18 cellular contexts compared by ENCODE assay signal in the genomic region with DNA sequence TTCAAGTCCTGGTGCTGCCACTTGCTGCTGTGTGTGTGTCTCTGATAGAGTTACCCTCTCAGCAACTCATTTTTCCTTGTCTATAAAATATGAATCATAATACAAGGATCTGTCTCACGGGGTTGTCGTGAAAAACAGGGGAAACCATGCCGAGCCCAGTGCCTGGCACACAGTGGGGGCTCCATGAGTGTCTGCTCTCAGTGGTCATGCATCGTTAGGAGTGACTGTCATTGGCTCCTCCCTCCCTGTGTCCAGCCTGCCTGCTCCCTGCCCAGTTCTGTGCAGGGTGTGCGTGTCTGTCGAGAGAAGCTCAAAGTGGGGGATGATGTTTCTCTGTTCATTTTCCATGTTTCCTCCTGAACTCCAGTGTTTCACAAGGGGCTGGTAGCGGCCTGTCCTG.
DNase-seq lines count a peak whose midpoint lies in the region; TF ChIP-seq lines count a peak whose summit lies in the region.
"Had no signal": no experiment of that assay in that cellular context is flagged by ENCODE, and none has a peak within 500 bp of the region (broad histone marks: within the 10 kb centered on the region; RNA-seq: fewer than 3 reads in every experiment).

No MANE protein-coding gene starts in this region.

- no peak overlapping the region for H3K4me3 ChIP-seq in BLaER1
- no peak overlapping the region for H3K4me3 ChIP-seq in HEK293 (ENCODE audit: low read depth, low read length)
- no peak overlapping the region for H3K4me3 ChIP-seq in colonic mucosa
- H3K4me3 ChIP-seq: GM12878, SJSA1 had no signal

- no peaks in the 10 kb centered on the region for H4K20me1 ChIP-seq in BLaER1

- H3K27me3 Mint-ChIP-seq in nephron progenitor cell (ENCODE audit: low read depth, poor library complexity) = peaks cover 45% of the 10 kb centered on the region
- H3K27me3 Mint-ChIP-seq: CD4-positive, alpha-beta T cell; IgD-negative memory B cell had no signal

- peaks cover 97% of the 10 kb centered on the region for H3K4me1 ChIP-seq in BLaER1
- H3K4me1 ChIP-seq in HEK293 (ENCODE audit: control insufficient read depth, insufficient read depth, low read length) = no peaks in the 10 kb centered on the region
- no peaks in the 10 kb centered on the region for H3K4me1 ChIP-seq in colonic mucosa
- H3K4me1 ChIP-seq: Caco-2 had no signal

- intact Hi-C loops in colonic mucosa (cut with DNase I) = no loop called here

- H3K9ac ChIP-seq in BLaER1 (no peak overlapping the region), colonic mucosa (ENCODE audit: low read depth in 2 of 2, low read length in 2 of 2) (no peak overlapping the region)

- DNase-seq in colonic mucosa (peak; percentile 6), nephron progenitor cell (no peak), inferior parietal cortex (ENCODE audit: extremely low spot score) (no peak), NCI-H2081 treated with DMSO at 0.1 percent for 48 hours (lab: John Stamatoyannopoulos, UW) (no peak), HEK293T (ENCODE audit: extremely low spot score) (no peak)
- DNase-seq: Caco-2; CD4-positive, alpha-beta T cell; Karpas-422; NCI-H1417 treated with DMSO at 0.1 percent for 48 hours; NCI-H187 treated with DMSO at 0.1 percent for 48 hours; NCI-H446; NCI-H526 treated with DMSO at 0.1 percent for 48 hours had no signal

- no peaks in the 10 kb centered on the region for H3K36me3 Mint-ChIP-seq in nephron progenitor cell (ENCODE audit: low read depth)
- H3K36me3 Mint-ChIP-seq: IgD-negative memory B cell had no signal

- TF ChIP-seq CTCF in HEK293 (tag by site-specific recombination; IDR thresholded peaks at IDR 0.05) (no peak), colonic mucosa (IDR thresholded peaks at IDR 0.05) (no peak), nephron progenitor cell (IDR thresholded peaks at IDR 0.05) (no peak)

- no peak overlapping the region for H3K4me3 Mint-ChIP-seq in nephron progenitor cell
- H3K4me3 Mint-ChIP-seq: CD4-positive, alpha-beta T cell had no signal

- H3K9me3 ChIP-seq in BLaER1 (no peaks in the 10 kb centered on the region), HEK293 (ENCODE audit: control insufficient read depth, insufficient read depth, low read depth, low read length) (no peaks in the 10 kb centered on the region), colonic mucosa (no peaks in the 10 kb centered on the region)
- H3K9me3 ChIP-seq: Caco-2, SJSA1 had no signal

- CTCF ChIA-PET in HEK293 (lab: Yijun Ruan, JAX) = interaction anchor here (2.4 kb wide), 1 partner anchor 94 kb away, joined by 8 read pairs; no protein-coding TSS in a partner anchor
- CTCF ChIA-PET in HEK293T (lab: Yijun Ruan, JAX) = no interaction called here

- H3K4me2 ChIP-seq in BLaER1 = peak overlapping the region; percentile 87

- H3K36me3 ChIP-seq in BLaER1 = no peaks in the 10 kb centered on the region
- H3K36me3 ChIP-seq in HEK293 (ENCODE audit: control insufficient read depth in 2 of 2, insufficient read depth in 1 of 2, low read length in 2 of 2) = no peaks in the 10 kb centered on the region
- H3K36me3 ChIP-seq in colonic mucosa = no peaks in the 10 kb centered on the region
- H3K36me3 ChIP-seq: SJSA1 had no signal

- H3K9me3 Mint-ChIP-seq in nephron progenitor cell = no peaks in the 10 kb centered on the region
- H3K9me3 Mint-ChIP-seq: CD4-positive, alpha-beta T cell had no signal

- H3K27me3 ChIP-seq in BLaER1 (no peaks in the 10 kb centered on the region), colonic mucosa (no peaks in the 10 kb centered on the region)

- H3K27ac Mint-ChIP-seq in nephron progenitor cell = peak overlapping the region; percentile 80

- H3K27ac ChIP-seq in BLaER1 (no peak overlapping the region), HEK293 (ENCODE audit: extremely low read depth, low read depth, low read length) (no peak overlapping the region), colonic mucosa (no peak overlapping the region)
- H3K27ac ChIP-seq: HL-60, SJSA1 had no signal

- peaks cover 32% of the 10 kb centered on the region for H3K4me1 Mint-ChIP-seq in nephron progenitor cell

- POLR2A ChIA-PET in HEK293 (lab: Yijun Ruan, JAX) = no interaction called here
- POLR2A ChIA-PET in HEK293T (lab: Yijun Ruan, JAX) = no interaction called here

TF ChIP-seq in HEK293, 187 proteins besides CTCF, POLR2A, EP300 and RAD21:
- peak; percentile 49; the same call in 1 of the 2 replicates for TF ChIP-seq ZIC2 (tag by site-specific recombination; IDR thresholded peaks at IDR 0.05)
- TF ChIP-seq, protein P1, sequence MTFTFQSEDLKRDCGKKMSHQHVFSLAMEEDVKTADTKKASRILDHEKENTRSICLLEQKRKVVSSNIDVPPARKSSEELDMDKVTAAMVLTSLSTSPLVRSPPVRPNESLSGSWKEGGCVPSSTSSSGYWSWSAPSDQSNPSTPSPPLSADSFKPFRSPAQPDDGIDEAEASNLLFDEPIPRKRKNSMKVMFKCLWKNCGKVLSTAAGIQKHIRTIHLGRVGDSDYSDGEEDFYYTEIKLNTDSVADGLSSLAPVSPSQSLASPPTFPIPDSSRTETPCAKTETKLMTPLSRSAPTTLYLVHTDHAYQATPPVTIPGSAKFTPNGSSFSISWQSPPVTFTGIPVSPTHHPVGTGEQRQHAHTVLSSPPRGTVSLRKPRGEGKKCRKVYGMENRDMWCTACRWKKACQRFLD (tag by site-specific recombination; IDR thresholded peaks at IDR 0.05) = no peak
TF ChIP-seq in HEK293: peak in this region for 1.

TF ChIP-seq in HEK293T, 16 proteins besides CTCF, POLR2A, EP300 and RAD21:
- TF ChIP-seq SUZ12 (IDR thresholded peaks at IDR 0.05) (no peak), TARDBP (IDR thresholded peaks at IDR 0.05) (no peak), FOXM1 (IDR thresholded peaks at IDR 0.05; ENCODE audit: borderline replicate concordance) (no peak), CTBP1 (IDR thresholded peaks at IDR 0.05; ENCODE audit: borderline replicate concordance) (no peak), HDGF (IDR thresholded peaks at IDR 0.05; ENCODE audit: borderline replicate concordance) (no peak)
TF ChIP-seq in HEK293T: peak in this region for 0.
